Comparison of ENCODE assay signal across 8 cellular contexts in genomic region chr6:85449818-85450577, GRCh38. TPM values are rescaled to one million over a fixed set of nuclear protein-coding genes. Genes with fewer than 3 reads are reported as not detected.
A peak's percentile ranks its signal among the peaks of the same experiment; 100 is the strongest.
DNase-seq lines count a peak whose midpoint lies in the region; ATAC-seq lines count a peak whose summit lies in the region.

TSS of gene NT5E (plus strand) at chr6:85450083. CDS start at chr6:85450140, 57 bp downstream.

- peaks cover 18% of the 10 kb centered on the region for H3K4me1 Mint-ChIP-seq in activated CD4-positive, alpha-beta memory T cell treated with anti-CD3 and anti-CD28 coated beads for 36 hours (ENCODE audit: low read depth)
- peaks cover 70% of the 10 kb centered on the region for H3K4me1 Mint-ChIP-seq in stimulated activated naive CD8-positive, alpha-beta T cell treated with anti-CD3 and anti-CD28 coated beads, Interleukin-15, amount 100 ng/mL, for 72 hours

- H3K14ac ChIP-seq in mesenchymal stem cell (ENCODE audit: low read length in 2 of 2) = peak within 1 kb of the TSS; percentile 63 to 96

- H3K9ac ChIP-seq in HUES64 (ENCODE audit: low read depth, low read length) (peak within 1 kb of the TSS; percentile 55), endocrine pancreas (ENCODE audit: control insufficient read depth, insufficient read depth, low read length) (peak within 1 kb of the TSS; percentile 47), mesenchymal stem cell (ENCODE audit: low read length) (peak within 1 kb of the TSS; percentile 100)

- peak within 1 kb of the TSS; percentile 69 to 97 for H2BK12ac ChIP-seq in mesenchymal stem cell (ENCODE audit: low read length in 2 of 2)

- H2AFZ ChIP-seq in mesenchymal stem cell (ENCODE audit: low read depth, low read length) = peak within 1 kb of the TSS; percentile 94

- CTCF ChIA-PET in activated CD4-positive, alpha-beta memory T cell treated with anti-CD3 and anti-CD28 coated beads for 36 hours (lab: Charles Lee) = interaction anchor here (1.0 to 2.4 kb wide), 5 partner anchors 12 to 95 kb away, joined by 3 to 24 read pairs (median 3); no protein-coding TSS in a partner anchor

- peak within 1 kb of the TSS; percentile 97 for H4K91ac ChIP-seq in mesenchymal stem cell (ENCODE audit: low read length)

- H3K4ac ChIP-seq in mesenchymal stem cell (ENCODE audit: low read depth in 1 of 2, low read length in 2 of 2) = peak within 1 kb of the TSS; percentile 86 to 98

- peak within 1 kb of the TSS; percentile 99 for H2BK5ac ChIP-seq in mesenchymal stem cell (ENCODE audit: low read depth, low read length, poor library complexity, severe bottlenecking)

- H3K27me3 ChIP-seq in HUES64 (ENCODE audit: insufficient read depth, low read length) (peaks cover 78% of the 10 kb centered on the region), endocrine pancreas (ENCODE audit: control insufficient read depth, insufficient read depth, low read length) (no peaks in the 10 kb centered on the region), mesenchymal stem cell (ENCODE audit: control insufficient read depth in 1 of 2, insufficient read depth in 1 of 2, low read length in 2 of 2) (no peaks in the 10 kb centered on the region)

- H3K4me1 ChIP-seq in HUES64 (ENCODE audit: insufficient read depth, low read length) (peaks cover 7% of the 10 kb centered on the region; the same call in 1 of the 2 replicates), endocrine pancreas (ENCODE audit: control insufficient read depth, insufficient read depth, low read length) (no peaks in the 10 kb centered on the region), mesenchymal stem cell (ENCODE audit: control insufficient read depth, insufficient read depth, low read depth, low read length) (peaks cover 10% of the 10 kb centered on the region)

- DNase-seq in GM04503 (ENCODE audit: low read depth) (peak; percentile 43), mesenchymal stem cell (peak; percentile 82)
- peak; percentile 51 for DNase-seq in activated CD4-positive, alpha-beta memory T cell treated with anti-CD3 and anti-CD28 coated beads for 36 hours
- DNase-seq in stimulated activated naive CD8-positive, alpha-beta T cell treated with anti-CD3 and anti-CD28 coated beads, Interleukin-15, amount 100 ng/mL, for 72 hours = peak; percentile 66 to 73
- DNase-seq in activated CD4-positive, CD25-positive, alpha-beta regulatory T cell (lab: John Stamatoyannopoulos, UW) = no peak

- no peaks in the 10 kb centered on the region for H3K9me3 ChIP-seq in HUES64 (ENCODE audit: insufficient read depth, low read depth, low read length)
- H3K9me3 ChIP-seq in endocrine pancreas (ENCODE audit: control insufficient read depth, low read length) = no peaks in the 10 kb centered on the region
- H3K9me3 ChIP-seq in mesenchymal stem cell (ENCODE audit: control insufficient read depth, low read length) = no peaks in the 10 kb centered on the region

- H3K27ac ChIP-seq in HUES64 (ENCODE audit: low read depth, low read length) (no peak within 1 kb of the TSS), mesenchymal stem cell (ENCODE audit: low read length, poor library complexity, severe bottlenecking) (peak within 1 kb of the TSS; percentile 97)

- H3K36me3 ChIP-seq in HUES64 (ENCODE audit: insufficient read depth, low read length) = no peaks in the 10 kb centered on the region
- H3K36me3 ChIP-seq in endocrine pancreas (ENCODE audit: control insufficient read depth, insufficient read depth, low read length) = no peaks in the 10 kb centered on the region
- peaks cover 4 to 58% of the 10 kb centered on the region in 2 experiments for H3K36me3 ChIP-seq in mesenchymal stem cell (ENCODE audit: control insufficient read depth in 1 of 2, insufficient read depth in 2 of 2, low read depth in 1 of 2, low read length in 2 of 2)

- H3K79me1 ChIP-seq in mesenchymal stem cell (replicated peaks; ENCODE audit: low read length, poor library complexity, severe bottlenecking) = peaks cover 6% of the 10 kb centered on the region

- peak within 1 kb of the TSS; percentile 72 for H3K4me3 ChIP-seq in HUES64 (ENCODE audit: low read length)
- peak within 1 kb of the TSS; percentile 60 for H3K4me3 ChIP-seq in endocrine pancreas (ENCODE audit: control insufficient read depth, insufficient read depth, low read length)
- H3K4me3 ChIP-seq in mesenchymal stem cell (ENCODE audit: insufficient read depth in 1 of 2, low read depth in 1 of 2, low read length in 2 of 2) = peak within 1 kb of the TSS; percentile 98 to 99

- peak within 1 kb of the TSS; percentile 88 for H4K8ac ChIP-seq in mesenchymal stem cell (ENCODE audit: low read length)

- WGBS in HUES64 = under 1% methylated on average over 82 of the region's 82 CpGs
- under 1% methylated on average over 80 of the region's 82 CpGs for WGBS in mesenchymal stem cell

- peak within 1 kb of the TSS; percentile 93 for H2BK15ac ChIP-seq in mesenchymal stem cell (ENCODE audit: low read depth, poor library complexity, severe bottlenecking)

- H3K4me2 ChIP-seq in mesenchymal stem cell (ENCODE audit: low read length, poor library complexity, severe bottlenecking) = peak within 1 kb of the TSS; percentile 72

- H3K36me3 Mint-ChIP-seq in activated CD4-positive, alpha-beta memory T cell treated with anti-CD3 and anti-CD28 coated beads for 36 hours = no peaks in the 10 kb centered on the region

- no peaks in the 10 kb centered on the region for H3K9me3 Mint-ChIP-seq in activated CD4-positive, alpha-beta memory T cell treated with anti-CD3 and anti-CD28 coated beads for 36 hours
- H3K9me3 Mint-ChIP-seq in stimulated activated naive CD8-positive, alpha-beta T cell treated with anti-CD3 and anti-CD28 coated beads, Interleukin-15, amount 100 ng/mL, for 72 hours = no peaks in the 10 kb centered on the region

- peak within 1 kb of the TSS; percentile 87 for H2AK5ac ChIP-seq in mesenchymal stem cell (ENCODE audit: low read length, severe bottlenecking)

- intact Hi-C loops in activated CD4-positive, alpha-beta memory T cell treated with anti-CD3 and anti-CD28 coated beads for 36 hours (cut with micrococcal nuclease) = loop anchor here (1.0 to 2.0 kb wide), 2 partner anchors 11 to 33 kb away; no protein-coding TSS in a partner anchor

- POLR2A ChIA-PET in activated CD4-positive, alpha-beta memory T cell treated with anti-CD3 and anti-CD28 coated beads for 36 hours (lab: Charles Lee) = interaction anchor here (0.8 to 1.4 kb wide), 9 partner anchors 11 to 229 kb away, joined by 3 to 12 read pairs (median 3); no protein-coding TSS in a partner anchor

- peak within 1 kb of the TSS; percentile 60 for H3K4me3 Mint-ChIP-seq in activated CD4-positive, alpha-beta memory T cell treated with anti-CD3 and anti-CD28 coated beads for 36 hours
- H3K4me3 Mint-ChIP-seq in stimulated activated naive CD8-positive, alpha-beta T cell treated with anti-CD3 and anti-CD28 coated beads, Interleukin-15, amount 100 ng/mL, for 72 hours = peak within 1 kb of the TSS; percentile 93 to 97

- peak; percentile 69 for ATAC-seq in GM21526 (IDR thresholded peaks at IDR 0.05; ENCODE audit: low FRiP score, unreplicated experiment)
- ATAC-seq in stimulated activated naive CD8-positive, alpha-beta T cell treated with anti-CD3 and anti-CD28 coated beads, Interleukin-15, amount 100 ng/mL, for 72 hours = peak; percentile 81

- H3K18ac ChIP-seq in mesenchymal stem cell (ENCODE audit: low read depth in 1 of 2, low read length in 2 of 2) = peak within 1 kb of the TSS; percentile 92 to 99

- H2BK120ac ChIP-seq in mesenchymal stem cell (ENCODE audit: low read depth, low read length) = peak within 1 kb of the TSS; percentile 99

- peaks cover 53% of the 10 kb centered on the region for H3K27me3 Mint-ChIP-seq in activated CD4-positive, alpha-beta memory T cell treated with anti-CD3 and anti-CD28 coated beads for 36 hours
- no peaks in the 10 kb centered on the region for H3K27me3 Mint-ChIP-seq in stimulated activated naive CD8-positive, alpha-beta T cell treated with anti-CD3 and anti-CD28 coated beads, Interleukin-15, amount 100 ng/mL, for 72 hours

- peak within 1 kb of the TSS; percentile 67 to 92 for H3K23ac ChIP-seq in mesenchymal stem cell (ENCODE audit: low read length in 2 of 2)

- H3K27ac Mint-ChIP-seq in activated CD4-positive, alpha-beta memory T cell treated with anti-CD3 and anti-CD28 coated beads for 36 hours = peak within 1 kb of the TSS; percentile 0
- H3K27ac Mint-ChIP-seq in stimulated activated naive CD8-positive, alpha-beta T cell treated with anti-CD3 and anti-CD28 coated beads, Interleukin-15, amount 100 ng/mL, for 72 hours = peak within 1 kb of the TSS; percentile 93 to 96

RNA-seq across cellular contexts. Expression of gene NT5E, which starts in this region (rescaled TPM):
- 0.55 TPM for polyA plus RNA-seq in HUES64 (2013, experiment 1 of 2)
- 0.76 TPM for polyA plus RNA-seq in HUES64 (2013, experiment 2 of 2)
- total RNA-seq in activated CD4-positive, alpha-beta memory T cell treated with anti-CD3 and anti-CD28 coated beads for 36 hours = 1 to 10 TPM; 3.7 to 3.8 TPM
- polyA plus RNA-seq in mesenchymal stem cell (2013, experiment 1 of 2) = 234 TPM
- polyA plus RNA-seq in mesenchymal stem cell (2013, experiment 2 of 2) = 238 TPM

Comparison
In these comparisons a context has a peak if more than half of its experiments do, and no peak if none do; other contexts are left out.
1. DNase-seq: peak in GM04503 (single experiment), activated CD4-positive, alpha-beta memory T cell treated with anti-CD3 and anti-CD28 coated beads for 36 hours (single experiment), mesenchymal stem cell (single experiment) and stimulated activated naive CD8-positive, alpha-beta T cell treated with anti-CD3 and anti-CD28 coated beads, Interleukin-15, amount 100 ng/mL, for 72 hours (2 of 2); none in activated CD4-positive, CD25-positive, alpha-beta regulatory T cell (0 of 4).
2. H3K9ac ChIP-seq: peak in every context shown above with its lines; median percentile 100 in mesenchymal stem cell; 55 in HUES64; 47 in endocrine pancreas.
3. Peak in every context shown above with its lines, with median percentiles within 50 percentile points of each other: H3K4me3 ChIP-seq.